In the genomic region with DNA sequence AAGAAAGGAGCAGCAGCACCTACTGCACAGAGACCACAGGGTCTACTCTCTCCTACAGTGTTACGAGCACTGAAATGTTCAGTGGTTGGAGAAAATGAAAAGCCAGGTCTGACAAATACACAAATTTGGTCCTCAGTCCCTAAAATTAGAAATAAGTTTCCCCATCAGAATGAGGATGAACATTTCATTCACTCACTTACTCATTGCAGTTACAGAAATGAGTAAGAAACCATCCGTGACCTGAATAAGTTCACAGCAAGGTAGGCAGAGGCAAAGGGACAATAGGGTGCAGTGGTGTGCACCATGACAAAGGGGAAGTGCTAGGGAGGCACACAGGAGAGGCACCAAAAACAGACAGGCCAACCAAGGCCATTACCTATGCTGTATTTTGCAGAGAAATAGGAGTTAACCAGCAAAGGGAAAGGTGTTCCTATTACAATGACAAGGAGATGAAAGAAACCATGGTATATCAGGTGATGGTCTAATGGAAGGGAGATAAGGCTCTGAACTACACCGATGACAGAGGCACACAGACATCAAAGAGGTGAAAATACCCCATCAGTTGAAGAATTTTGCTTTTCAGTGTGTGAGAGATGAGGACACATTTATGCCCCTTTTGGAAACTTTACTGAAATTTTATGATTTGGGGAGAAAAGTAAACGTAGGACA, we compare ENCODE assay signal across 10 cellular contexts. TPM values are rescaled to one million over a fixed set of nuclear protein-coding genes. Genes with fewer than 3 reads are reported as not detected.
DNase-seq lines count a peak whose midpoint lies in the region; ATAC-seq, FAIRE-seq and TF ChIP-seq lines count a peak whose summit lies in the region.
"Had no signal": no experiment of that assay in that cellular context is flagged by ENCODE, and none has a peak within 500 bp of the region (broad histone marks: within the 10 kb centered on the region; RNA-seq: fewer than 3 reads in every experiment).

No MANE protein-coding gene starts in this region.

- no peak for TF ChIP-seq POLR2A in GM18505 (IDR thresholded peaks at IDR 0.05; ENCODE audit: borderline replicate concordance, extremely low read depth, insufficient read depth, insufficient read length)

- peaks cover 17% of the 10 kb centered on the region for H3K4me1 Mint-ChIP-seq in nephron progenitor cell

- DNase-seq in Kasumi-1 (lab: John Stamatoyannopoulos, UW) (peak; percentile 18 to 35), bronchial epithelial cell (ENCODE audit: low read depth) (peak; percentile 18), NCI-H1417 treated with DMSO at 0.1 percent for 48 hours (lab: John Stamatoyannopoulos, UW) (no peak), nephron progenitor cell (no peak), HEK293T (ENCODE audit: extremely low spot score) (no peak), NCI-H1694 treated with DMSO at 0.1 percent for 48 hours (lab: John Stamatoyannopoulos, UW) (no peak)
- DNase-seq: IMR-90 had no signal

- POLR2A ChIA-PET in HEK293T (lab: Yijun Ruan, JAX): no interaction called here

- no peaks in the 10 kb centered on the region for H3K36me3 ChIP-seq in bronchial epithelial cell (ENCODE audit: control insufficient read depth, insufficient read depth, low read length)

- H3K4me3 ChIP-seq in bronchial epithelial cell (ENCODE audit: low read depth, low read length): no peak overlapping the region

- H3K27ac Mint-ChIP-seq in nephron progenitor cell: no peak overlapping the region

- H3K27me3 ChIP-seq in bronchial epithelial cell (ENCODE audit: control insufficient read depth, insufficient read depth, low read length): peaks cover 3% of the 10 kb centered on the region

- no peaks in the 10 kb centered on the region for H3K27me3 Mint-ChIP-seq in nephron progenitor cell (ENCODE audit: low read depth, poor library complexity)

- FAIRE-seq in bronchial epithelial cell (lab: Jason Lieb, UNC): no peak

- H3K36me3 Mint-ChIP-seq in nephron progenitor cell (ENCODE audit: low read depth): no peaks in the 10 kb centered on the region

- CTCF ChIA-PET in HEK293T (lab: Yijun Ruan, JAX): no interaction called here

- TF ChIP-seq CTCF in bronchial epithelial cell (IDR thresholded peaks at IDR 0.05; ENCODE audit: insufficient read depth, low read length, severe bottlenecking) (no peak), nephron progenitor cell (IDR thresholded peaks at IDR 0.05) (no peak)

- no peak overlapping the region for H3K4me3 Mint-ChIP-seq in nephron progenitor cell

- H3K9me3 Mint-ChIP-seq in nephron progenitor cell: no peaks in the 10 kb centered on the region

- ATAC-seq in GM18505 (IDR thresholded peaks at IDR 0.05; ENCODE audit: unreplicated experiment) (peak; percentile 93), GM21786 (IDR thresholded peaks at IDR 0.05; ENCODE audit: unreplicated experiment) (peak; percentile 87)

TF ChIP-seq in HEK293T, 16 proteins besides CTCF, POLR2A, EP300 and RAD21:
- no peak for TF ChIP-seq ELF4 (IDR thresholded peaks at IDR 0.05)
- TF ChIP-seq SUZ12 (IDR thresholded peaks at IDR 0.05): no peak
- no peak for TF ChIP-seq L3MBTL2 (conservative IDR thresholded peaks at IDR 0.05)
- TF ChIP-seq SP1 (IDR thresholded peaks at IDR 0.05): no peak
- no peak for TF ChIP-seq BHLHE40 (IDR thresholded peaks at IDR 0.05; ENCODE audit: borderline replicate concordance)
- no peak for TF ChIP-seq PKNOX1 (IDR thresholded peaks at IDR 0.05)
- TF ChIP-seq FOXM1 (IDR thresholded peaks at IDR 0.05; ENCODE audit: borderline replicate concordance): no peak
- TF ChIP-seq NFRKB (IDR thresholded peaks at IDR 0.05): no peak
- TF ChIP-seq FOXA1 (IDR thresholded peaks at IDR 0.05): no peak
- TF ChIP-seq CTBP1 (IDR thresholded peaks at IDR 0.05; ENCODE audit: borderline replicate concordance): no peak
- TF ChIP-seq HDGF (IDR thresholded peaks at IDR 0.05; ENCODE audit: borderline replicate concordance): no peak
- no peak for TF ChIP-seq ZNF384 (IDR thresholded peaks at IDR 0.05)
- no peak for TF ChIP-seq FOXK2 (IDR thresholded peaks at IDR 0.05)
- TF ChIP-seq ARNT (IDR thresholded peaks at IDR 0.05): no peak
- no peak for TF ChIP-seq LEF1 (IDR thresholded peaks at IDR 0.05; ENCODE audit: borderline replicate concordance)
- TF ChIP-seq TARDBP (IDR thresholded peaks at IDR 0.05): no peak

RNA-seq across cellular contexts. Expression of gene VAV3, which starts 29.4 kb away (rescaled TPM):
- 10.5 and 30.1 TPM in 2 replicates for total RNA-seq in bronchial epithelial cell
- total RNA-seq: fibroblast of lung had no signal

Comparison
In these comparisons a context has a peak if more than half of its experiments do, and no peak if none do; other contexts are left out.
1. DNase-seq: peak in Kasumi-1 (2 of 2) and bronchial epithelial cell (single experiment); none in NCI-H1417 treated with DMSO at 0.1 percent for 48 hours (single experiment), nephron progenitor cell (single experiment), HEK293T (single experiment) and NCI-H1694 treated with DMSO at 0.1 percent for 48 hours (single experiment).